ENCODE assay signal across 1 cellular context in the genomic region with DNA sequence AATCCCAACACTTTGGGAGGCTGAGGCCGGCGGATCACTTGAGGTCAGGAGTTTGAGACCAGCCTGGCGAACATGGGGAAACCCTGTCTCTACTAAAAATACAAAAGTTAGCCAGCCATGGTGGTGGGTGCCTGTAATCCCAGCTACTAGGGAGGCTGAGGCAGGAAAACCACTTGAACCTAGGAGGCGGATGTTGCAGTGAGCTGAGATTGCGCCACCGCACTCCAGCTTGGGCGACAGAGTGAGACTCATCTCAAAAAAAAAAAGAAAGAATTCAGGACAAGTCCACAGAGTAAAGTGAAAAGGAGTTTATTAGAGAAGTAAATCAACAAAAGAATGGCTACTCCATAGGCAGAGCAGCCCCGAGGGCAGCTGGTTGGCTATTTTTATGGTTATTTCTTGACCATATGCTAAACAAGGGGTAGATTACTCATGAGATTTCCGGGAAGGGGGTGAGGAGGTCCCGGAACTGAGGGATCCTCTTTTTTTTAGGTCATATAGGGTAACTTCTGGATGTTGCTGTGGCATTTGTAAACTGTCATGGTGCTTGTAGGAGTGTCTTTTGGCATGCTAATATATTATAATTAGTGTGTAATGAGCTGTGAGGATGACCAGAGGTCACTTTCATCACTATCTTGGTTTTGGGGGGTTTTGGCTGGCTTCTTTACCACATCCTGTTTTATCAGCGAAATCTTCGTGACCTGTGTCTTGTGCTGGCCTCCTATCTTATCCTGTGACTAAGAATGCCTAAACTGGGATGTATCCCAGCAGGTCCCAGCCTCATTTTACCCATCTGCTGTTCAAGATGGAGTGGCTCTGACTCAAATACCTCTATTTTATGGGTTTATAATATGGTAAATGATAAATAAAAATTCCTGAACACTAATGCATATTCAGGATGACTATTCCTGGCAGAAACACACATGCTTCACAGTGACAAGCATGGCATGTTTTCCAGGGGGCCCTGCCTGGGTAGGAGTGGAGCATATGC.
TF ChIP-seq lines count a peak whose summit lies in the region.

No MANE protein-coding gene starts in this region.

TF ChIP-seq in H1, 55 proteins besides CTCF, POLR2A, EP300 and RAD21:
- no peak for TF ChIP-seq RBBP5 (IDR thresholded peaks at IDR 0.05; ENCODE audit: borderline replicate concordance, low read depth, low read length)
- no peak for TF ChIP-seq HDAC2 (IDR thresholded peaks at IDR 0.05; ENCODE audit: borderline replicate concordance in 1 of 2, low read depth in 2 of 2, low read length in 2 of 2)
- TF ChIP-seq, protein P1, sequence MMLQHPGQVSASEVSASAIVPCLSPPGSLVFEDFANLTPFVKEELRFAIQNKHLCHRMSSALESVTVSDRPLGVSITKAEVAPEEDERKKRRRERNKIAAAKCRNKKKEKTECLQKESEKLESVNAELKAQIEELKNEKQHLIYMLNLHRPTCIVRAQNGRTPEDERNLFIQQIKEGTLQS (IDR thresholded peaks at IDR 0.05; ENCODE audit: insufficient read depth, low read depth, low read length) = no peak
- TF ChIP-seq NANOG (IDR thresholded peaks at IDR 0.05; ENCODE audit: insufficient read depth, low read depth, low read length, poor library complexity, severe bottlenecking) = no peak
- no peak for TF ChIP-seq YY1 (IDR thresholded peaks at IDR 0.05; ENCODE audit: low read depth, low read length)
- TF ChIP-seq, protein P2, sequence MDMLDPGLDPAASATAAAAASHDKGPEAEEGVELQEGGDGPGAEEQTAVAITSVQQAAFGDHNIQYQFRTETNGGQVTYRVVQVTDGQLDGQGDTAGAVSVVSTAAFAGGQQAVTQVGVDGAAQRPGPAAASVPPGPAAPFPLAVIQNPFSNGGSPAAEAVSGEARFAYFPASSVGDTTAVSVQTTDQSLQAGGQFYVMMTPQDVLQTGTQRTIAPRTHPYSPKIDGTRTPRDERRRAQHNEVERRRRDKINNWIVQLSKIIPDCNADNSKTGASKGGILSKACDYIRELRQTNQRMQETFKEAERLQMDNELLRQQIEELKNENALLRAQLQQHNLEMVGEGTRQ (IDR thresholded peaks at IDR 0.05; ENCODE audit: low read length) = no peak
- no peak for TF ChIP-seq RXRA (IDR thresholded peaks at IDR 0.05; ENCODE audit: insufficient read depth, low read depth, low read length)
- no peak for TF ChIP-seq GABPA (IDR thresholded peaks at IDR 0.05; ENCODE audit: borderline replicate concordance, insufficient read depth, low read length)
- TF ChIP-seq EZH2 (IDR thresholded peaks at IDR 0.05; ENCODE audit: low read depth, low read length, severe bottlenecking) = no peak
- no peak for TF ChIP-seq FOSL1 (IDR thresholded peaks at IDR 0.05; ENCODE audit: insufficient read depth, low read depth, low read length)
- no peak for TF ChIP-seq JUND (IDR thresholded peaks at IDR 0.05; ENCODE audit: low read length)
- no peak for TF ChIP-seq SUZ12 (IDR thresholded peaks at IDR 0.05; ENCODE audit: low read length)
- TF ChIP-seq JUN (IDR thresholded peaks at IDR 0.05; ENCODE audit: low read depth, low read length) = no peak
- no peak for TF ChIP-seq BRCA1 (IDR thresholded peaks at IDR 0.05; ENCODE audit: low read depth, low read length)
- no peak for TF ChIP-seq ASH2L (IDR thresholded peaks at IDR 0.05; ENCODE audit: low read length)
- TF ChIP-seq NRF1 (IDR thresholded peaks at IDR 0.05; ENCODE audit: low read depth, low read length) = no peak
